8 cellular contexts compared by ENCODE assay signal in genomic region chr12:128387811-128388422, GRCh38.
DNase-seq lines count a peak whose midpoint lies in the region; ATAC-seq, FAIRE-seq and TF ChIP-seq lines count a peak whose summit lies in the region.

No MANE protein-coding gene starts in this region.

- 15 to 28% (median 23%) methylated on average over 10 to 19 of the region's 19 CpGs for WGBS in adrenal gland, 4 donors

- peak overlapping the region; percentile 4 to 76 (median 59); a peak in 19 of 22 replicates for H3K9ac ChIP-seq in BLaER1 treated with 17β-estradiol and CSF1 and Interleukin-3, amounts not matched to agents 10 nM and 100 nM

- peak overlapping the region; percentile 17 to 86 (median 74); a peak in 20 of 22 replicates for H3K27ac ChIP-seq in BLaER1 treated with 17β-estradiol and CSF1 and Interleukin-3, amounts not matched to agents 10 nM and 100 nM
- no peak overlapping the region for H3K27ac ChIP-seq in adrenal gland
- H3K27ac ChIP-seq in gastrocnemius medialis, result peak overlapping the region in 2 of 4 donors; percentile 16 to 40

- TF ChIP-seq POLR2A in adrenal gland (IDR thresholded peaks at IDR 0.05) (no peak), gastrocnemius medialis (IDR thresholded peaks at IDR 0.05) (no peak)

- H3K36me3 ChIP-seq in BLaER1 treated with 17β-estradiol and CSF1 and Interleukin-3, amounts not matched to agents 10 nM and 100 nM, result peaks cover 0 to 9% (median 0%) of the 10 kb centered on the region in 11 experiments; a peak in 2 of 22 replicates
- H3K36me3 ChIP-seq in adrenal gland (replicated peaks in 1 of 2), result no peaks in the 10 kb centered on the region
- H3K36me3 ChIP-seq in gastrocnemius medialis, result no peaks in the 10 kb centered on the region

- peak overlapping the region in 3 of 10 experiments; percentile 22 to 24 (median 23); a peak in 1 of 20 replicates for H3K4me3 ChIP-seq in BLaER1 treated with 17β-estradiol and CSF1 and Interleukin-3, amounts not matched to agents 10 nM and 100 nM
- H3K4me3 ChIP-seq in adrenal gland (no peak overlapping the region), gastrocnemius medialis (no peak overlapping the region)

- peaks cover 26 to 43% (median 38%) of the 10 kb centered on the region in 11 experiments for H3K9me3 ChIP-seq in BLaER1 treated with 17β-estradiol and CSF1 and Interleukin-3, amounts not matched to agents 10 nM and 100 nM (replicated peaks in 1 of 11)
- H3K9me3 ChIP-seq in adrenal gland (replicated peaks in 1 of 3), result no peaks in the 10 kb centered on the region
- H3K9me3 ChIP-seq in gastrocnemius medialis, result no peaks in the 10 kb centered on the region

- peak; percentile 55 for TF ChIP-seq CTCF in GM13977 (IDR thresholded peaks at IDR 0.05; ENCODE audit: extremely low read depth, insufficient read depth, missing control alignments)
- peak; percentile 48 to 75 (median 52) for TF ChIP-seq CTCF in adrenal gland (IDR thresholded peaks at IDR 0.05)
- peak in 1 of 5 experiments; percentile 23 for TF ChIP-seq CTCF in gastrocnemius medialis (IDR thresholded peaks at IDR 0.05 in 4 of 5, conservative IDR thresholded peaks at IDR 0.05 in 1 of 5)

- ATAC-seq in gastrocnemius medialis, result no peak

- DNase-seq in GM13977 (ENCODE audit: low spot score), result peak; percentile 43
- DNase-seq in KBM-7, result peak; percentile 25
- peak; percentile 47 to 69 (median 61) for DNase-seq in adrenal gland
- DNase-seq in left kidney (ENCODE audit: low read depth, low spot score), result peak; percentile 84
- DNase-seq in urothelium cell line (ENCODE audit: low spot score), result peak; percentile 63
- no peak for DNase-seq in gastrocnemius medialis
- no peak for DNase-seq in 8988T

- no peaks in the 10 kb centered on the region; a peak in 1 of 22 replicates for H4K20me1 ChIP-seq in BLaER1 treated with 17β-estradiol and CSF1 and Interleukin-3, amounts not matched to agents 10 nM and 100 nM

- FAIRE-seq in urothelium cell line (lab: Jason Lieb, UNC), result no peak

- in situ Hi-C loops in GM13977 (cut with MboI; ENCODE audit: low pct_unique_long_range_greater_than_20kb, low sequenced_read_pairs, unreplicated experiment), result no loop called here
- in situ Hi-C loops in KBM-7 (cut with MboI; ENCODE audit: low pct_unique_long_range_greater_than_20kb, low sequenced_read_pairs), result no loop called here
- in situ Hi-C loops in gastrocnemius medialis (cut with MboI; ENCODE audit: low sequenced_read_pairs in 4 of 4), result no loop called here

- peaks cover 18 to 67% (median 41%) of the 10 kb centered on the region in 10 experiments for H3K4me1 ChIP-seq in BLaER1 treated with 17β-estradiol and CSF1 and Interleukin-3, amounts not matched to agents 10 nM and 100 nM
- H3K4me1 ChIP-seq in adrenal gland (replicated peaks in 1 of 2), result no peaks in the 10 kb centered on the region
- H3K4me1 ChIP-seq in gastrocnemius medialis, result no peaks in the 10 kb centered on the region

- intact Hi-C loops in adrenal gland (cut with DNase I), result loop anchor here in 1 of 2 donors (2.0 kb wide), 1 partner anchor 129 kb away; no protein-coding TSS in a partner anchor
- intact Hi-C loops in gastrocnemius medialis (cut with DNase I; ENCODE audit: low total_unique reads), result no loop called here

- peak overlapping the region; percentile 68 to 92 (median 85) for H3K4me2 ChIP-seq in BLaER1 treated with 17β-estradiol and CSF1 and Interleukin-3, amounts not matched to agents 10 nM and 100 nM

- H3K27me3 ChIP-seq in BLaER1 treated with 17β-estradiol and CSF1 and Interleukin-3, amounts not matched to agents 10 nM and 100 nM, result no peaks in the 10 kb centered on the region
- H3K27me3 ChIP-seq in adrenal gland, result no peaks in the 10 kb centered on the region
- no peaks in the 10 kb centered on the region for H3K27me3 ChIP-seq in gastrocnemius medialis

Comparison
In these comparisons a context has a peak if more than half of its experiments do, and no peak if none do; other contexts are left out.
1. H3K27ac ChIP-seq: peak in BLaER1 treated with 17β-estradiol and CSF1 and Interleukin-3, amounts not matched to agents 10 nM and 100 nM (11 of 11); none in adrenal gland (0 of 5).
2. DNase-seq: peak in GM13977 (single experiment), KBM-7 (single experiment), adrenal gland (7 of 7), left kidney (single experiment) and urothelium cell line (single experiment); none in gastrocnemius medialis (0 of 2) and 8988T (single experiment).